ENCODE assay signal across 2 cellular contexts in the genomic region with DNA sequence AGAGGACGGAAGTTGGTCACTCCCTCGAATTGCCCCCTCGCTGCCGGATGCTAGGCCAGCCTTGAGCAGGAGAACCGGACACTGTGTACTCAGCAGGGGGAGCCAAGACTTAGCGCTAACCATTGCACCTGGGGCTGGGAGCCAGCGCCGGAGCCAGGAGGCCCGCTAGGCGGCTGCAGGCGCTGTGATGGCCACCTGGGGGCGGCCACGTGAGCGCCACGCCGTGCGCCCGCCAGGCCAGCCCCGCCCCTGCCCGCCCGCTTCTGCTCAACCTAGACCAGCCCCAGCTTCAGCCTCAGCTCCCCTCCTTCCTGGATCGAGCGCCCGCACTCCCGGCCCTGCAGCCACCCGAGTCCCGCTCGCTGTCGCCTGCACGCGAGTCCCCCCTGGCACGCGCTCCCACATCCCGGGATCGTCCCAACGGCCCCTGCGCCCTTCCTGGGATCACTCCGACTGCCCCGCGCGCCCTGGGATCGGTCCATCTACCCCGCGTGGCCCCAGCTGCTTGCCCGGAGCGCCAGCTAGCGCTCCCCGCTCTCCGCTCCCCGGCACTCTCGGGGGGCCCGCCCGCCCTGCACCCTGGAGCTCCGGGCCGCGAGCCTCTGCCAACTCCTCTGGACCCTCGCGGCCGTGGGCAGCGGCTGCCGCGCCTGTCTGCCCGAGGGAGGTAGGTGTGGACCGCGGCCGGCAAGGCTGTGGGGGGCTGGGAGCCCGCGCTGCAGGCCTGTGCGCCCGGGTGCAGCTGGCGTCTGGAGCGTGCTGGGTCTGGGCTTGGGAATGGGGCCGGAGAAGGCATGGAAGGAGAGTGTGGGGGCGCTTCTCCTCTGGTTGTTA.
A peak's percentile ranks its signal among the peaks of the same experiment; 100 is the strongest.
TF ChIP-seq lines count a peak whose summit lies in the region.

EEF2K (plus strand) TSS at position 266 of the 834 bp plus-strand sequence. CDS start 19,452 bp downstream, outside the sequence.

TF ChIP-seq in Ishikawa, 13 proteins besides CTCF, POLR2A, EP300 and RAD21 (continued from another document):
- no peak for TF ChIP-seq REST (IDR thresholded peaks at IDR 0.05; ENCODE audit: low read depth)
- peak; percentile 42 for TF ChIP-seq TEAD4 (IDR thresholded peaks at IDR 0.05)

TF ChIP-seq in PFSK-1, 5 proteins besides CTCF, POLR2A, EP300 and RAD21 (continued from another document):
- TF ChIP-seq REST (IDR thresholded peaks at IDR 0.05; ENCODE audit: insufficient read depth in 1 of 2, low read depth in 2 of 2, low read length in 2 of 2) (no peak), POLR2AphosphoS5 (IDR thresholded peaks at IDR 0.05; ENCODE audit: low read depth, low read length) (peak; percentile 84)
TF ChIP-seq in PFSK-1: peak in this region for 4.
